31 cellular contexts compared by ENCODE assay signal in the genomic region with DNA sequence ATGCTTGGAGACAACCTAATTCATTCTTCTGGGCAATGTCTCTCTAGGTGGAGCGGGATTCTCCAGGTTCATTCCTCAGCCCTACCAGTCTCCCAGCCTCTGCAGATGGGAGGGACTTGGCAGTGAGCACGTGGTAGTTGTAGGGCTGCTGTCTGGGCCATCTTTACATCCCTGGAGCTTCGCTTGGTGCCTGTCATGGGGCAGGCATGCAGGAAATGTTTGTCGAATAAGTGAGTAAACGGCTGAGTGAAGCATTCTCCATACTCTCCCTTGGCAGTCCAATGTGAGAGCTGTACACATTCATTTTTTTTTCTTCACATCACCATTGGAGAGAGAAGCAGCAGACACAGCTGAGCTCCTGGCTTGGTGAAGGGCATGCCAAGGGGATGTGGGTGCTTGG.
A peak's percentile ranks its signal among the peaks of the same experiment; 100 is the strongest.
DNase-seq lines count a peak whose midpoint lies in the region; ATAC-seq, FAIRE-seq and TF ChIP-seq lines count a peak whose summit lies in the region.
"Had no signal": no experiment of that assay in that cellular context is flagged by ENCODE, and none has a peak within 500 bp of the region (broad histone marks: within the 10 kb centered on the region; RNA-seq: fewer than 3 reads in every experiment).

No MANE protein-coding gene starts in this region.

- ATAC-seq in omental fat pad (ENCODE audit: low FRiP score): peak; percentile 38
- ATAC-seq: activated naive CD4-positive, alpha-beta T cell treated with anti-CD3 and anti-CD28 coated beads, Interleukin-2, amount 50 U/mL, for 72 hours; left lung; stimulated activated naive CD8-positive, alpha-beta T cell treated with anti-CD3 and anti-CD28 coated beads, Interleukin-15, Interleukin-2, amounts not matched to agents 100 U/mL and 50 U/mL, for 24 hours had no signal

- DNase-seq in DMS53 (lab: John Stamatoyannopoulos, UW): peak; percentile 54
- DNase-seq in MG63: peak; percentile 92
- DNase-seq in bronchial epithelial cell (ENCODE audit: low read depth): peak; percentile 79
- DNase-seq in omental fat pad (ENCODE audit: low spot score): no peak
- no peak for DNase-seq in DMS153 treated with DMSO at 0.1 percent for 48 hours (lab: John Stamatoyannopoulos, UW; ENCODE audit: unreplicated experiment)
- no peak for DNase-seq in activated CD8-positive, alpha-beta memory T cell treated with anti-CD3 and anti-CD28 coated beads for 24 hours
- DNase-seq in DMS153 (lab: John Stamatoyannopoulos, UW): no peak
- DNase-seq: activated CD4-positive, alpha-beta T cell treated with anti-CD3 and anti-CD28 coated beads for 48 hours; activated T-cell treated with anti-CD3 and anti-CD28 coated beads for 4 hours; amygdala; DMS79 treated with DMSO at 0.1 percent for 48 hours; GF-D8; GOT3; HFFc6; immature natural killer cell; IMR-90; left lung; mesenchymal stem cell; NCI-H1048; NCI-H1694 treated with DMSO at 0.1 percent for 48 hours; NCI-H2171 treated with DMSO at 0.1 percent for 48 hours; NCI-H526; Peyer's patch; spleen; stimulated activated CD4-positive, alpha-beta T cell treated with anti-CD3 and anti-CD28 coated beads, Interleukin-2, amount 100 ng/mL, for 24 hours; stimulated activated naive CD8-positive, alpha-beta T cell treated with anti-CD3 and anti-CD28 coated beads, Interleukin-15, Interleukin-2, amounts not matched to agents 100 U/mL and 50 U/mL, for 24 hours; T1000; uterus had no signal

- H3K36me3 ChIP-seq in MG63 (no peaks in the 10 kb centered on the region), bronchial epithelial cell (ENCODE audit: control insufficient read depth, insufficient read depth, low read length) (no peaks in the 10 kb centered on the region)
- H3K36me3 ChIP-seq: BLaER1, left lung, Peyer's patch, right atrium auricular region, spleen, uterus had no signal

- FAIRE-seq in bronchial epithelial cell (lab: Jason Lieb, UNC): no peak

- H3K4me3 ChIP-seq in MG63 (no peak overlapping the region), bronchial epithelial cell (ENCODE audit: low read depth, low read length) (no peak overlapping the region)
- H3K4me3 ChIP-seq: BLaER1, left lung, Peyer's patch, right atrium auricular region, spleen, uterus had no signal

- TF ChIP-seq CTCF in bronchial epithelial cell (IDR thresholded peaks at IDR 0.05; ENCODE audit: insufficient read depth, low read length, severe bottlenecking) (no peak), omental fat pad (IDR thresholded peaks at IDR 0.05) (no peak)

- H3K27me3 ChIP-seq in MG63 (no peaks in the 10 kb centered on the region), bronchial epithelial cell (ENCODE audit: control insufficient read depth, insufficient read depth, low read length) (no peaks in the 10 kb centered on the region)
- H3K27me3 ChIP-seq: BLaER1, Peyer's patch, right atrium auricular region, uterus had no signal

- no peaks in the 10 kb centered on the region for H3K9me3 ChIP-seq in MG63
- H3K9me3 ChIP-seq: BLaER1, left lung, Peyer's patch, right atrium auricular region, spleen, uterus had no signal

Comparison
In these comparisons a context has a peak if more than half of its experiments do, and no peak if none do; other contexts are left out.
1. DNase-seq: peak in DMS53 (single experiment), MG63 (single experiment) and bronchial epithelial cell (single experiment); none in omental fat pad (single experiment), DMS153 treated with DMSO at 0.1 percent for 48 hours (single experiment), activated CD8-positive, alpha-beta memory T cell treated with anti-CD3 and anti-CD28 coated beads for 24 hours (single experiment) and DMS153 (single experiment).